ENCODE assay signal across 14 cellular contexts in the genomic region with DNA sequence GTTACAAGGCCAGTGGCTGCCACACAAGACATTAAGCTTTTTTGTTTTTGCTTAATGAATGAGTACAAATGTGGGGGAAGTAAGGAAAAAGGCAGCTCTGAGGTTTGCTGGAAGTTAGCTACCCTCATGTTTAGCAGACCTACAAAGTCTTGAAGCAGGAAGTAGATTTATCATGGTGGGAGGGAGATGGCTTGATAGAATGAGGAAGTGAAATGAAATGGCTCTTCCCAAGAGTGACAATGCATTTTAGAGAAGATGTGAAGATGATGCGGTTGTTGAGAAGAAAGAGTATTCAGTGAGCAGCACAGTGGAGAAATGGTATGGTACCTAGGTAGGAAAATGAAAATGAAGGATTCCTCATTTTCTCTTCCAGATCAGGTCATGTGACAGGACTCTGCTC.
DNase-seq lines count a peak whose midpoint lies in the region; ATAC-seq, FAIRE-seq and TF ChIP-seq lines count a peak whose summit lies in the region.
"Had no signal": no experiment of that assay in that cellular context is flagged by ENCODE, and none has a peak within 500 bp of the region (broad histone marks: within the 10 kb centered on the region; RNA-seq: fewer than 3 reads in every experiment).

No MANE protein-coding gene starts in this region.

- H3K9ac ChIP-seq in Loucy (ENCODE audit: low read depth, low read length, poor library complexity, severe bottlenecking) (no peak overlapping the region), K562 (ENCODE audit: insufficient read depth in 1 of 2, low read depth in 2 of 2, low read length in 2 of 2) (no peak overlapping the region)

- H3K9me3 ChIP-seq in Loucy (ENCODE audit: insufficient read depth, low read depth, low read length): no peaks in the 10 kb centered on the region
- H3K9me3 ChIP-seq in K562 (replicated peaks; ENCODE audit: control insufficient read depth, insufficient read depth, low read depth, low read length): no peaks in the 10 kb centered on the region
- H3K9me3 ChIP-seq in esophagus squamous epithelium: no peaks in the 10 kb centered on the region
- H3K9me3 ChIP-seq: prostate gland had no signal

- H3K9me1 ChIP-seq in K562 (ENCODE audit: control insufficient read depth, insufficient read depth, low read length): no peaks in the 10 kb centered on the region

- TF ChIP-seq CTCF in Loucy (conservative IDR thresholded peaks at IDR 0.05; ENCODE audit: low read length): no peak
- TF ChIP-seq CTCF in K562 (IDR thresholded peaks at IDR 0.05 in 2 of 3, conservative IDR thresholded peaks at IDR 0.05 in 1 of 3; ENCODE audit: insufficient read depth in 2 of 3, low read depth in 1 of 3, low read length in 3 of 3): no peak
- no peak for TF ChIP-seq CTCF in esophagus squamous epithelium (IDR thresholded peaks at IDR 0.05)

- BruUV-seq in K562 (replicated peaks; lab: Mats Ljungman, UMichigan): no TSS peak

- H3K9me2 ChIP-seq in Loucy (replicated peaks; ENCODE audit: low read depth, low read length): no peaks in the 10 kb centered on the region

- no peak for FAIRE-seq in K562 (lab: Jason Lieb, UNC)

- no peak for TF ChIP-seq EP300 in K562 (IDR thresholded peaks at IDR 0.05; ENCODE audit: low read length)

- H3K4me2 ChIP-seq in Loucy (ENCODE audit: low read depth, low read length, poor library complexity, severe bottlenecking) (no peak overlapping the region), K562 (ENCODE audit: insufficient read depth, low read length) (no peak overlapping the region)

- WGBS in K562 (ENCODE audit: insufficient coverage, low coverage, missing lambda C conversion rate): 8% methylated on average over 1 of the region's 1 CpG
- 93% methylated on average over 1 of the region's 1 CpG for WGBS in esophagus squamous epithelium, 2 donors

- H2AFZ ChIP-seq in Loucy (ENCODE audit: low read length) (peak overlapping the region; percentile 37; the same call in 1 of the 2 replicates), K562 (ENCODE audit: low read depth, low read length) (no peak overlapping the region)

- no peaks in the 10 kb centered on the region for H3K4me1 ChIP-seq in Loucy (ENCODE audit: insufficient read depth, low read length, poor library complexity, severe bottlenecking)
- H3K4me1 ChIP-seq in K562 (replicated peaks in 1 of 2; ENCODE audit: control insufficient read depth in 2 of 2, insufficient read depth in 2 of 2, low read length in 2 of 2): no peaks in the 10 kb centered on the region
- peaks cover 0 to 31% (median 0%) of the 10 kb centered on the region in 3 donors for H3K4me1 ChIP-seq in esophagus squamous epithelium
- H3K4me1 ChIP-seq: prostate gland had no signal

- intact Hi-C loops in K562 (cut with micrococcal nuclease): no loop called here
- intact Hi-C loops in esophagus squamous epithelium (cut with DNase I): no loop called here

- H3K36me3 ChIP-seq in Loucy (ENCODE audit: insufficient read depth, low read length) (no peaks in the 10 kb centered on the region), K562 (ENCODE audit: control insufficient read depth, insufficient read depth, low read length) (no peaks in the 10 kb centered on the region), esophagus squamous epithelium (no peaks in the 10 kb centered on the region)
- H3K36me3 ChIP-seq: prostate gland had no signal

- TF ChIP-seq POLR2A in K562 (conservative IDR thresholded peaks at IDR 0.05) (no peak), esophagus squamous epithelium (IDR thresholded peaks at IDR 0.05) (no peak)

- DNase-seq in K562 (ENCODE audit: extremely low read depth in 1 of 4, low spot score in 3 of 4): no peak
- DNase-seq in esophagus squamous epithelium (lab: John Stamatoyannopoulos, UW): no peak
- no peak for DNase-seq in mucosa of gallbladder (ENCODE audit: low spot score)
- no peak for DNase-seq in amygdala (lab: John Stamatoyannopoulos, UW)
- no peak for DNase-seq in AG20443 (ENCODE audit: low spot score)
- DNase-seq: activated CD4-positive, alpha-beta T cell treated with anti-CD3 and anti-CD28 coated beads, Interleukin-2, amount 50 U/mL, for 48 hours; central memory CD4-positive, alpha-beta T cell; midbrain; stimulated activated CD4-positive, alpha-beta T cell treated with anti-CD3 and anti-CD28 coated beads, Interleukin-2, amount 100 ng/mL, for 24 hours had no signal

- ATAC-seq in GM18861 (IDR thresholded peaks at IDR 0.05; ENCODE audit: unreplicated experiment): peak; percentile 91
- peak; percentile 70 for ATAC-seq in HG02759 (IDR thresholded peaks at IDR 0.05; ENCODE audit: unreplicated experiment)
- no peak for ATAC-seq in K562

- H3K4me3 ChIP-seq in Loucy (ENCODE audit: low read length, poor library complexity, severe bottlenecking) (no peak overlapping the region), K562 (no peak overlapping the region), esophagus squamous epithelium (no peak overlapping the region)
- H3K4me3 ChIP-seq: prostate gland had no signal

- no peak for TF ChIP-seq RAD21 in K562 (CRISPR knock-in tag; conservative IDR thresholded peaks at IDR 0.05 in 1 of 2, IDR thresholded peaks at IDR 0.05 in 1 of 2)

- no peaks in the 10 kb centered on the region for H3K27me3 ChIP-seq in Loucy (ENCODE audit: insufficient read depth, low read length, poor library complexity, severe bottlenecking)
- H3K27me3 ChIP-seq in K562 (ENCODE audit: control insufficient read depth in 2 of 2, insufficient read depth in 2 of 2, low read length in 2 of 2): no peaks in the 10 kb centered on the region
- no peaks in the 10 kb centered on the region for H3K27me3 ChIP-seq in esophagus squamous epithelium

- POLR2A ChIA-PET in K562 (lab: Yijun Ruan, JAX): no interaction called here

- H4K20me1 ChIP-seq in Loucy (ENCODE audit: insufficient read depth, low read length, poor library complexity, severe bottlenecking): no peaks in the 10 kb centered on the region
- H4K20me1 ChIP-seq in K562 (replicated peaks; ENCODE audit: control insufficient read depth, insufficient read depth, low read length): no peaks in the 10 kb centered on the region

- in situ Hi-C loops in K562 (cut with MboI): no loop called here

- no peaks in the 10 kb centered on the region for H3K79me2 ChIP-seq in Loucy (ENCODE audit: insufficient read depth, low read length)
- H3K79me2 ChIP-seq in K562 (ENCODE audit: control insufficient read depth, insufficient read depth, low read length): no peaks in the 10 kb centered on the region

- CTCF ChIA-PET in K562 (lab: Yijun Ruan, JAX; ENCODE audit: low intra/inter-chr PET ratio): no interaction called here

- H3K27ac ChIP-seq in K562 (ENCODE audit: extremely low read depth, low read depth, low read length) (no peak overlapping the region), esophagus squamous epithelium (no peak overlapping the region)
- H3K27ac ChIP-seq: epithelial cell of prostate, prostate gland had no signal

- no peaks in the 10 kb centered on the region for H3F3A ChIP-seq in Loucy (ENCODE audit: low read depth)

TF ChIP-seq in K562, 482 proteins besides CTCF, POLR2A, EP300 and RAD21:
- TF ChIP-seq ARHGAP35 (IDR thresholded peaks at IDR 0.05; ENCODE audit: partially characterized antibody) (no peak), ZNF551 (CRISPR knock-in tag; IDR thresholded peaks at IDR 0.05) (no peak), SPI1 (IDR thresholded peaks at IDR 0.05; ENCODE audit: borderline replicate concordance, low read depth, low read length) (peak; percentile 77; the same call in 1 of the 2 replicates), TAF1 (IDR thresholded peaks at IDR 0.05; ENCODE audit: control insufficient read depth, extremely low read depth, insufficient read depth, low read length, severe bottlenecking) (no peak), GTF2E2 (tag; IDR thresholded peaks at IDR 0.05) (no peak), NFE2 (IDR thresholded peaks at IDR 0.05; ENCODE audit: low read depth) (peak; percentile 45), KLF13 (tag; IDR thresholded peaks at IDR 0.05; ENCODE audit: borderline replicate concordance, low read depth) (no peak), EP400 (IDR thresholded peaks at IDR 0.05) (no peak), FOSL1 (tag; conservative IDR thresholded peaks at IDR 0.05) (no peak), ZNF778 (CRISPR knock-in tag; IDR thresholded peaks at IDR 0.05) (no peak), HMGN3 (IDR thresholded peaks at IDR 0.05; ENCODE audit: borderline replicate concordance, extremely low read depth, insufficient read length, low read depth, low read length) (no peak), ZNF696 (CRISPR knock-in tag; conservative IDR thresholded peaks at IDR 0.05) (no peak)
- TF ChIP-seq, protein P1, sequence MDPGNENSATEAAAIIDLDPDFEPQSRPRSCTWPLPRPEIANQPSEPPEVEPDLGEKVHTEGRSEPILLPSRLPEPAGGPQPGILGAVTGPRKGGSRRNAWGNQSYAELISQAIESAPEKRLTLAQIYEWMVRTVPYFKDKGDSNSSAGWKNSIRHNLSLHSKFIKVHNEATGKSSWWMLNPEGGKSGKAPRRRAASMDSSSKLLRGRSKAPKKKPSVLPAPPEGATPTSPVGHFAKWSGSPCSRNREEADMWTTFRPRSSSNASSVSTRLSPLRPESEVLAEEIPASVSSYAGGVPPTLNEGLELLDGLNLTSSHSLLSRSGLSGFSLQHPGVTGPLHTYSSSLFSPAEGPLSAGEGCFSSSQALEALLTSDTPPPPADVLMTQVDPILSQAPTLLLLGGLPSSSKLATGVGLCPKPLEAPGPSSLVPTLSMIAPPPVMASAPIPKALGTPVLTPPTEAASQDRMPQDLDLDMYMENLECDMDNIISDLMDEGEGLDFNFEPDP (CRISPR knock-in tag; IDR thresholded peaks at IDR 0.05): no peak
- TF ChIP-seq, protein P2, sequence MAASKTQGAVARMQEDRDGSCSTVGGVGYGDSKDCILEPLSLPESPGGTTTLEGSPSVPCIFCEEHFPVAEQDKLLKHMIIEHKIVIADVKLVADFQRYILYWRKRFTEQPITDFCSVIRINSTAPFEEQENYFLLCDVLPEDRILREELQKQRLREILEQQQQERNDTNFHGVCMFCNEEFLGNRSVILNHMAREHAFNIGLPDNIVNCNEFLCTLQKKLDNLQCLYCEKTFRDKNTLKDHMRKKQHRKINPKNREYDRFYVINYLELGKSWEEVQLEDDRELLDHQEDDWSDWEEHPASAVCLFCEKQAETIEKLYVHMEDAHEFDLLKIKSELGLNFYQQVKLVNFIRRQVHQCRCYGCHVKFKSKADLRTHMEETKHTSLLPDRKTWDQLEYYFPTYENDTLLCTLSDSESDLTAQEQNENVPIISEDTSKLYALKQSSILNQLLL (CRISPR knock-in tag; IDR thresholded peaks at IDR 0.05; ENCODE audit: borderline replicate concordance): no peak
TF ChIP-seq in K562: peak in this region for 2.
